1 cellular context compared by ENCODE assay signal in the genomic region with DNA sequence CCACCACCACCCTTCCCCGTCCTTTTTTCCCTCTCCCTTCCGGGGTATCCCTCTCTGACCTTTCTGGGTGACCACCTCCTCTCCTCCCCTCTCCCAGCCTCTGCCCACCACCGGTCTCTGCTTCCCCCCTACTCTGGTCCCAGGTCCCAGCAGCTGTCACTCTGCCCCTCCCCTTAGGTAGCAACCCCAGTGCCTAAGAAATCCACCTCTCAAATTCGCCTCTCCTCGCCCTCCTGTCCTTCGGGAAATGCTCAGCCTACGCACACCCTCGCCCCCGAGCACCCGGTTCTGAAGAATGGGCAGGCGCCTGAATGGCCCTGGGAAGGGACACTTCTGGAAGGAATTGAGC.
TF ChIP-seq lines count a peak whose summit lies in the region.

No MANE protein-coding gene starts in this region.

TF ChIP-seq in H1, 55 proteins besides CTCF, POLR2A, EP300 and RAD21:
- TF ChIP-seq TBP (IDR thresholded peaks at IDR 0.05; ENCODE audit: low read depth, low read length) (no peak), TAF1 (IDR thresholded peaks at IDR 0.05; ENCODE audit: low read depth, low read length) (no peak), SRF (IDR thresholded peaks at IDR 0.05; ENCODE audit: low read depth, low read length) (no peak), CTBP2 (IDR thresholded peaks at IDR 0.05; ENCODE audit: borderline replicate concordance, insufficient read depth, insufficient read length, low read length) (no peak), KDM4A (IDR thresholded peaks at IDR 0.05; ENCODE audit: low read depth, low read length, severe bottlenecking) (peak; percentile 30), MAFK (IDR thresholded peaks at IDR 0.05; ENCODE audit: low read depth, low read length) (no peak), CREB1 (IDR thresholded peaks at IDR 0.05) (no peak), EZH2 (IDR thresholded peaks at IDR 0.05; ENCODE audit: low read depth, low read length, severe bottlenecking) (no peak), POU5F1 (IDR thresholded peaks at IDR 0.05; ENCODE audit: low read depth, low read length) (no peak), NANOG (IDR thresholded peaks at IDR 0.05; ENCODE audit: insufficient read depth, low read depth, low read length, poor library complexity, severe bottlenecking) (peak; percentile 10), HDAC6 (IDR thresholded peaks at IDR 0.05; ENCODE audit: low read depth, low read length) (no peak), TCF12 (IDR thresholded peaks at IDR 0.05; ENCODE audit: low read depth, low read length) (no peak), SP4 (IDR thresholded peaks at IDR 0.05; ENCODE audit: low read length) (no peak), ASH2L (IDR thresholded peaks at IDR 0.05; ENCODE audit: low read length) (no peak), BCL11A (IDR thresholded peaks at IDR 0.05; ENCODE audit: low read depth in 2 of 2, low read length in 2 of 2) (no peak), SIN3A (conservative IDR thresholded peaks at IDR 0.05 in 1 of 2, IDR thresholded peaks at IDR 0.05 in 1 of 2; ENCODE audit: low read depth in 1 of 2, low read length in 2 of 2) (peak in 1 of 2 experiments; percentile 51; a peak in 1 of 4 replicates), PHF8 (conservative IDR thresholded peaks at IDR 0.05; ENCODE audit: low read depth, low read length) (no peak), GABPA (IDR thresholded peaks at IDR 0.05; ENCODE audit: borderline replicate concordance, insufficient read depth, low read length) (no peak), JUND (IDR thresholded peaks at IDR 0.05; ENCODE audit: low read length) (no peak), SP1 (IDR thresholded peaks at IDR 0.05; ENCODE audit: low read depth, low read length) (no peak), TEAD4 (IDR thresholded peaks at IDR 0.05; ENCODE audit: low read depth, low read length) (no peak), SAP30 (IDR thresholded peaks at IDR 0.05; ENCODE audit: insufficient read depth, insufficient replicate concordance, low read length) (peak; percentile 70)
- TF ChIP-seq, protein P1, sequence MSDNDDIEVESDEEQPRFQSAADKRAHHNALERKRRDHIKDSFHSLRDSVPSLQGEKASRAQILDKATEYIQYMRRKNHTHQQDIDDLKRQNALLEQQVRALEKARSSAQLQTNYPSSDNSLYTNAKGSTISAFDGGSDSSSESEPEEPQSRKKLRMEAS (IDR thresholded peaks at IDR 0.05) = no peak
- TF ChIP-seq, protein P2, sequence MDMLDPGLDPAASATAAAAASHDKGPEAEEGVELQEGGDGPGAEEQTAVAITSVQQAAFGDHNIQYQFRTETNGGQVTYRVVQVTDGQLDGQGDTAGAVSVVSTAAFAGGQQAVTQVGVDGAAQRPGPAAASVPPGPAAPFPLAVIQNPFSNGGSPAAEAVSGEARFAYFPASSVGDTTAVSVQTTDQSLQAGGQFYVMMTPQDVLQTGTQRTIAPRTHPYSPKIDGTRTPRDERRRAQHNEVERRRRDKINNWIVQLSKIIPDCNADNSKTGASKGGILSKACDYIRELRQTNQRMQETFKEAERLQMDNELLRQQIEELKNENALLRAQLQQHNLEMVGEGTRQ (IDR thresholded peaks at IDR 0.05; ENCODE audit: low read length) = no peak
- TF ChIP-seq, protein P3, sequence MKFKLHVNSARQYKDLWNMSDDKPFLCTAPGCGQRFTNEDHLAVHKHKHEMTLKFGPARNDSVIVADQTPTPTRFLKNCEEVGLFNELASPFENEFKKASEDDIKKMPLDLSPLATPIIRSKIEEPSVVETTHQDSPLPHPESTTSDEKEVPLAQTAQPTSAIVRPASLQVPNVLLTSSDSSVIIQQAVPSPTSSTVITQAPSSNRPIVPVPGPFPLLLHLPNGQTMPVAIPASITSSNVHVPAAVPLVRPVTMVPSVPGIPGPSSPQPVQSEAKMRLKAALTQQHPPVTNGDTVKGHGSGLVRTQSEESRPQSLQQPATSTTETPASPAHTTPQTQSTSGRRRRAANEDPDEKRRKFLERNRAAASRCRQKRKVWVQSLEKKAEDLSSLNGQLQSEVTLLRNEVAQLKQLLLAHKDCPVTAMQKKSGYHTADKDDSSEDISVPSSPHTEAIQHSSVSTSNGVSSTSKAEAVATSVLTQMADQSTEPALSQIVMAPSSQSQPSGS (IDR thresholded peaks at IDR 0.05; ENCODE audit: low read length) = no peak
- TF ChIP-seq, protein P4, sequence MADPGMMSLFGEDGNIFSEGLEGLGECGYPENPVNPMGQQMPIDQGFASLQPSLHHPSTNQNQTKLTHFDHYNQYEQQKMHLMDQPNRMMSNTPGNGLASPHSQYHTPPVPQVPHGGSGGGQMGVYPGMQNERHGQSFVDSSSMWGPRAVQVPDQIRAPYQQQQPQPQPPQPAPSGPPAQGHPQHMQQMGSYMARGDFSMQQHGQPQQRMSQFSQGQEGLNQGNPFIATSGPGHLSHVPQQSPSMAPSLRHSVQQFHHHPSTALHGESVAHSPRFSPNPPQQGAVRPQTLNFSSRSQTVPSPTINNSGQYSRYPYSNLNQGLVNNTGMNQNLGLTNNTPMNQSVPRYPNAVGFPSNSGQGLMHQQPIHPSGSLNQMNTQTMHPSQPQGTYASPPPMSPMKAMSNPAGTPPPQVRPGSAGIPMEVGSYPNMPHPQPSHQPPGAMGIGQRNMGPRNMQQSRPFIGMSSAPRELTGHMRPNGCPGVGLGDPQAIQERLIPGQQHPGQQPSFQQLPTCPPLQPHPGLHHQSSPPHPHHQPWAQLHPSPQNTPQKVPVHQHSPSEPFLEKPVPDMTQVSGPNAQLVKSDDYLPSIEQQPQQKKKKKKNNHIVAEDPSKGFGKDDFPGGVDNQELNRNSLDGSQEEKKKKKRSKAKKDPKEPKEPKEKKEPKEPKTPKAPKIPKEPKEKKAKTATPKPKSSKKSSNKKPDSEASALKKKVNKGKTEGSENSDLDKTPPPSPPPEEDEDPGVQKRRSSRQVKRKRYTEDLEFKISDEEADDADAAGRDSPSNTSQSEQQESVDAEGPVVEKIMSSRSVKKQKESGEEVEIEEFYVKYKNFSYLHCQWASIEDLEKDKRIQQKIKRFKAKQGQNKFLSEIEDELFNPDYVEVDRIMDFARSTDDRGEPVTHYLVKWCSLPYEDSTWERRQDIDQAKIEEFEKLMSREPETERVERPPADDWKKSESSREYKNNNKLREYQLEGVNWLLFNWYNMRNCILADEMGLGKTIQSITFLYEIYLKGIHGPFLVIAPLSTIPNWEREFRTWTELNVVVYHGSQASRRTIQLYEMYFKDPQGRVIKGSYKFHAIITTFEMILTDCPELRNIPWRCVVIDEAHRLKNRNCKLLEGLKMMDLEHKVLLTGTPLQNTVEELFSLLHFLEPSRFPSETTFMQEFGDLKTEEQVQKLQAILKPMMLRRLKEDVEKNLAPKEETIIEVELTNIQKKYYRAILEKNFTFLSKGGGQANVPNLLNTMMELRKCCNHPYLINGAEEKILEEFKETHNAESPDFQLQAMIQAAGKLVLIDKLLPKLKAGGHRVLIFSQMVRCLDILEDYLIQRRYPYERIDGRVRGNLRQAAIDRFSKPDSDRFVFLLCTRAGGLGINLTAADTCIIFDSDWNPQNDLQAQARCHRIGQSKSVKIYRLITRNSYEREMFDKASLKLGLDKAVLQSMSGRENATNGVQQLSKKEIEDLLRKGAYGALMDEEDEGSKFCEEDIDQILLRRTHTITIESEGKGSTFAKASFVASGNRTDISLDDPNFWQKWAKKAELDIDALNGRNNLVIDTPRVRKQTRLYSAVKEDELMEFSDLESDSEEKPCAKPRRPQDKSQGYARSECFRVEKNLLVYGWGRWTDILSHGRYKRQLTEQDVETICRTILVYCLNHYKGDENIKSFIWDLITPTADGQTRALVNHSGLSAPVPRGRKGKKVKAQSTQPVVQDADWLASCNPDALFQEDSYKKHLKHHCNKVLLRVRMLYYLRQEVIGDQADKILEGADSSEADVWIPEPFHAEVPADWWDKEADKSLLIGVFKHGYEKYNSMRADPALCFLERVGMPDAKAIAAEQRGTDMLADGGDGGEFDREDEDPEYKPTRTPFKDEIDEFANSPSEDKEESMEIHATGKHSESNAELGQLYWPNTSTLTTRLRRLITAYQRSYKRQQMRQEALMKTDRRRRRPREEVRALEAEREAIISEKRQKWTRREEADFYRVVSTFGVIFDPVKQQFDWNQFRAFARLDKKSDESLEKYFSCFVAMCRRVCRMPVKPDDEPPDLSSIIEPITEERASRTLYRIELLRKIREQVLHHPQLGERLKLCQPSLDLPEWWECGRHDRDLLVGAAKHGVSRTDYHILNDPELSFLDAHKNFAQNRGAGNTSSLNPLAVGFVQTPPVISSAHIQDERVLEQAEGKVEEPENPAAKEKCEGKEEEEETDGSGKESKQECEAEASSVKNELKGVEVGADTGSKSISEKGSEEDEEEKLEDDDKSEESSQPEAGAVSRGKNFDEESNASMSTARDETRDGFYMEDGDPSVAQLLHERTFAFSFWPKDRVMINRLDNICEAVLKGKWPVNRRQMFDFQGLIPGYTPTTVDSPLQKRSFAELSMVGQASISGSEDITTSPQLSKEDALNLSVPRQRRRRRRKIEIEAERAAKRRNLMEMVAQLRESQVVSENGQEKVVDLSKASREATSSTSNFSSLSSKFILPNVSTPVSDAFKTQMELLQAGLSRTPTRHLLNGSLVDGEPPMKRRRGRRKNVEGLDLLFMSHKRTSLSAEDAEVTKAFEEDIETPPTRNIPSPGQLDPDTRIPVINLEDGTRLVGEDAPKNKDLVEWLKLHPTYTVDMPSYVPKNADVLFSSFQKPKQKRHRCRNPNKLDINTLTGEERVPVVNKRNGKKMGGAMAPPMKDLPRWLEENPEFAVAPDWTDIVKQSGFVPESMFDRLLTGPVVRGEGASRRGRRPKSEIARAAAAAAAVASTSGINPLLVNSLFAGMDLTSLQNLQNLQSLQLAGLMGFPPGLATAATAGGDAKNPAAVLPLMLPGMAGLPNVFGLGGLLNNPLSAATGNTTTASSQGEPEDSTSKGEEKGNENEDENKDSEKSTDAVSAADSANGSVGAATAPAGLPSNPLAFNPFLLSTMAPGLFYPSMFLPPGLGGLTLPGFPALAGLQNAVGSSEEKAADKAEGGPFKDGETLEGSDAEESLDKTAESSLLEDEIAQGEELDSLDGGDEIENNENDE (IDR thresholded peaks at IDR 0.05; ENCODE audit: insufficient replicate concordance, low read length) = no peak
